ENCODE assay signal across 1 cellular context in the genomic region with DNA sequence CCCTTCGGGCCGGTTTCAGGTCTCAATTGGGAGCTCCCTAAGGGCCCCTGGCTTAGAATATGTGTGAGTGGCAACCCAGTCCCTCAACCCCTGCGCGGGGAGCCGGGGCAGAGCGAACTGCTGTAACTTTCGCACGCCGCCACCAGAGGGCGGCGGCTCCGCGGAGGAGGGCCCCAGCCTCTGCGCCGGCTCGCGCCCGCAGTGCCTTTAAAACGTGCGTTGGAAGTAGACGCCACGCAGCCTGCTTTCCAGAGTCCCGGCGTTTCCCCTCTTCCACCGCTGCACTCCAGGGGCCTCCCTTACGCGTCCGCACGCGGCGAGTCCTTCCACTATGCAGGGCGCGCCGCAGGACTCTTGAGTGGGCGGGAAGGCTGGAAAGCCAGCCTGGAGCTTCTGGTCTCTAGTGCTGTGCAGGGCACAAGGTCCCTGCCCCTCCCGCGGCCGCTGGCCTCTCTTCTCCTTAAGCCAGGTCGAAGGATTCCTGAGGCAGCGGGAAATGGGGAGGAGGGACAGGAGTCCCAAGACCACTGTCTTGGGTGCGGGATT.
TF ChIP-seq lines count a peak whose summit lies in the region.

No MANE protein-coding gene starts in this region.

TF ChIP-seq in K562, 482 proteins besides CTCF, POLR2A, EP300 and RAD21 (continued from another document and continues in another):
- TF ChIP-seq, protein P1, sequence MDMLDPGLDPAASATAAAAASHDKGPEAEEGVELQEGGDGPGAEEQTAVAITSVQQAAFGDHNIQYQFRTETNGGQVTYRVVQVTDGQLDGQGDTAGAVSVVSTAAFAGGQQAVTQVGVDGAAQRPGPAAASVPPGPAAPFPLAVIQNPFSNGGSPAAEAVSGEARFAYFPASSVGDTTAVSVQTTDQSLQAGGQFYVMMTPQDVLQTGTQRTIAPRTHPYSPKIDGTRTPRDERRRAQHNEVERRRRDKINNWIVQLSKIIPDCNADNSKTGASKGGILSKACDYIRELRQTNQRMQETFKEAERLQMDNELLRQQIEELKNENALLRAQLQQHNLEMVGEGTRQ (CRISPR knock-in tag; IDR thresholded peaks at IDR 0.05): no peak
- peak; percentile 48; the same call in 1 of the 2 replicates for TF ChIP-seq ZNF232 (CRISPR knock-in tag; IDR thresholded peaks at IDR 0.05)
- TF ChIP-seq BRF1 (IDR thresholded peaks at IDR 0.05; ENCODE audit: borderline replicate concordance, extremely low read depth, insufficient read length): no peak
- no peak for TF ChIP-seq KLF13 (tag; IDR thresholded peaks at IDR 0.05; ENCODE audit: borderline replicate concordance, low read depth)
- no peak for TF ChIP-seq KHSRP (IDR thresholded peaks at IDR 0.05)
- no peak for TF ChIP-seq SRSF7 (optimal IDR thresholded peaks at IDR 0.05; ENCODE audit: low read depth, low read length)
- no peak; a peak in 1 of 4 replicates for TF ChIP-seq FOXK2 (conservative IDR thresholded peaks at IDR 0.05 in 1 of 2, IDR thresholded peaks at IDR 0.05 in 1 of 2; ENCODE audit: low read depth in 2 of 2)
- TF ChIP-seq, protein P2, sequence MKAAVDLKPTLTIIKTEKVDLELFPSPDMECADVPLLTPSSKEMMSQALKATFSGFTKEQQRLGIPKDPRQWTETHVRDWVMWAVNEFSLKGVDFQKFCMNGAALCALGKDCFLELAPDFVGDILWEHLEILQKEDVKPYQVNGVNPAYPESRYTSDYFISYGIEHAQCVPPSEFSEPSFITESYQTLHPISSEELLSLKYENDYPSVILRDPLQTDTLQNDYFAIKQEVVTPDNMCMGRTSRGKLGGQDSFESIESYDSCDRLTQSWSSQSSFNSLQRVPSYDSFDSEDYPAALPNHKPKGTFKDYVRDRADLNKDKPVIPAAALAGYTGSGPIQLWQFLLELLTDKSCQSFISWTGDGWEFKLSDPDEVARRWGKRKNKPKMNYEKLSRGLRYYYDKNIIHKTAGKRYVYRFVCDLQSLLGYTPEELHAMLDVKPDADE (conservative IDR thresholded peaks at IDR 0.05; ENCODE audit: control insufficient read depth, low read depth, low read length): no peak
- no peak for TF ChIP-seq NFXL1 (CRISPR knock-in tag; IDR thresholded peaks at IDR 0.05)
- no peak for TF ChIP-seq MED1 (CRISPR knock-in tag; IDR thresholded peaks at IDR 0.05; ENCODE audit: borderline replicate concordance)
- TF ChIP-seq NUFIP1 (IDR thresholded peaks at IDR 0.05; ENCODE audit: partially characterized antibody): no peak
- no peak for TF ChIP-seq HSF4 (CRISPR knock-in tag; IDR thresholded peaks at IDR 0.05; ENCODE audit: borderline replicate concordance)
- TF ChIP-seq ZNF140 (CRISPR knock-in tag; IDR thresholded peaks at IDR 0.05): no peak
- 0 out of 4 replicates have a peak, but pooled peaks of 1 of the 2 experiments have one; percentile 65 for TF ChIP-seq FOXA3 (CRISPR knock-in tag; conservative IDR thresholded peaks at IDR 0.05 in 1 of 2, IDR thresholded peaks at IDR 0.05 in 1 of 2)
- no peak for TF ChIP-seq MYBL2 (IDR thresholded peaks at IDR 0.05; ENCODE audit: low read depth)
- TF ChIP-seq MYBL2 (CRISPR knock-in tag; IDR thresholded peaks at IDR 0.05; ENCODE audit: borderline replicate concordance): no peak
- no peak for TF ChIP-seq ZNF41 (CRISPR knock-in tag; conservative IDR thresholded peaks at IDR 0.05)
- 0 out of 2 replicates have a peak, but pooled peaks have one; percentile 24 for TF ChIP-seq ZNF12 (CRISPR knock-in tag; IDR thresholded peaks at IDR 0.05)
- no peak for TF ChIP-seq HDAC3 (IDR thresholded peaks at IDR 0.05; ENCODE audit: borderline replicate concordance, partially characterized antibody)
- TF ChIP-seq TAF1 (IDR thresholded peaks at IDR 0.05; ENCODE audit: control insufficient read depth, extremely low read depth, insufficient read depth, low read length, severe bottlenecking): no peak
- no peak for TF ChIP-seq ZBED1 (IDR thresholded peaks at IDR 0.05)
- TF ChIP-seq, protein P3, sequence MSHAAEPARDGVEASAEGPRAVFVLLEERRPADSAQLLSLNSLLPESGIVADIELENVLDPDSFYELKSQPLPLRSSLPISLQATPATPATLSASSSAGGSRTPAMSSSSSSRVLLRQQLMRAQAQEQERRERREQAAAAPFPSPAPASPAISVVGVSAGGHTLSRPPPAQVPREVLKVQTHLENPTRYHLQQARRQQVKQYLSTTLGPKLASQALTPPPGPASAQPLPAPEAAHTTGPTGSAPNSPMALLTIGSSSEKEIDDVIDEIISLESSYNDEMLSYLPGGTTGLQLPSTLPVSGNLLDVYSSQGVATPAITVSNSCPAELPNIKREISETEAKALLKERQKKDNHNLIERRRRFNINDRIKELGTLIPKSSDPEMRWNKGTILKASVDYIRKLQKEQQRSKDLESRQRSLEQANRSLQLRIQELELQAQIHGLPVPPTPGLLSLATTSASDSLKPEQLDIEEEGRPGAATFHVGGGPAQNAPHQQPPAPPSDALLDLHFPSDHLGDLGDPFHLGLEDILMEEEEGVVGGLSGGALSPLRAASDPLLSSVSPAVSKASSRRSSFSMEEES (CRISPR knock-in tag; IDR thresholded peaks at IDR 0.05): no peak
- TF ChIP-seq NFRKB (IDR thresholded peaks at IDR 0.05; ENCODE audit: low read depth): no peak
- TF ChIP-seq NFYB (IDR thresholded peaks at IDR 0.05; ENCODE audit: extremely low read depth, insufficient read length): no peak
- TF ChIP-seq PYGO2 (tag; IDR thresholded peaks at IDR 0.05): no peak
- TF ChIP-seq ZNF707 (CRISPR knock-in tag; conservative IDR thresholded peaks at IDR 0.05): no peak
- no peak for TF ChIP-seq ZNF197 (CRISPR knock-in tag; IDR thresholded peaks at IDR 0.05; ENCODE audit: low read depth)
- no peak for TF ChIP-seq KAT2B (IDR thresholded peaks at IDR 0.05; ENCODE audit: low read depth, low read length)
- peak; percentile 46; the same call in 1 of the 2 replicates for TF ChIP-seq ATF7 (IDR thresholded peaks at IDR 0.05)
- no peak for TF ChIP-seq SIRT6 (IDR thresholded peaks at IDR 0.05; ENCODE audit: low read depth, low read length)
- TF ChIP-seq, protein P4, sequence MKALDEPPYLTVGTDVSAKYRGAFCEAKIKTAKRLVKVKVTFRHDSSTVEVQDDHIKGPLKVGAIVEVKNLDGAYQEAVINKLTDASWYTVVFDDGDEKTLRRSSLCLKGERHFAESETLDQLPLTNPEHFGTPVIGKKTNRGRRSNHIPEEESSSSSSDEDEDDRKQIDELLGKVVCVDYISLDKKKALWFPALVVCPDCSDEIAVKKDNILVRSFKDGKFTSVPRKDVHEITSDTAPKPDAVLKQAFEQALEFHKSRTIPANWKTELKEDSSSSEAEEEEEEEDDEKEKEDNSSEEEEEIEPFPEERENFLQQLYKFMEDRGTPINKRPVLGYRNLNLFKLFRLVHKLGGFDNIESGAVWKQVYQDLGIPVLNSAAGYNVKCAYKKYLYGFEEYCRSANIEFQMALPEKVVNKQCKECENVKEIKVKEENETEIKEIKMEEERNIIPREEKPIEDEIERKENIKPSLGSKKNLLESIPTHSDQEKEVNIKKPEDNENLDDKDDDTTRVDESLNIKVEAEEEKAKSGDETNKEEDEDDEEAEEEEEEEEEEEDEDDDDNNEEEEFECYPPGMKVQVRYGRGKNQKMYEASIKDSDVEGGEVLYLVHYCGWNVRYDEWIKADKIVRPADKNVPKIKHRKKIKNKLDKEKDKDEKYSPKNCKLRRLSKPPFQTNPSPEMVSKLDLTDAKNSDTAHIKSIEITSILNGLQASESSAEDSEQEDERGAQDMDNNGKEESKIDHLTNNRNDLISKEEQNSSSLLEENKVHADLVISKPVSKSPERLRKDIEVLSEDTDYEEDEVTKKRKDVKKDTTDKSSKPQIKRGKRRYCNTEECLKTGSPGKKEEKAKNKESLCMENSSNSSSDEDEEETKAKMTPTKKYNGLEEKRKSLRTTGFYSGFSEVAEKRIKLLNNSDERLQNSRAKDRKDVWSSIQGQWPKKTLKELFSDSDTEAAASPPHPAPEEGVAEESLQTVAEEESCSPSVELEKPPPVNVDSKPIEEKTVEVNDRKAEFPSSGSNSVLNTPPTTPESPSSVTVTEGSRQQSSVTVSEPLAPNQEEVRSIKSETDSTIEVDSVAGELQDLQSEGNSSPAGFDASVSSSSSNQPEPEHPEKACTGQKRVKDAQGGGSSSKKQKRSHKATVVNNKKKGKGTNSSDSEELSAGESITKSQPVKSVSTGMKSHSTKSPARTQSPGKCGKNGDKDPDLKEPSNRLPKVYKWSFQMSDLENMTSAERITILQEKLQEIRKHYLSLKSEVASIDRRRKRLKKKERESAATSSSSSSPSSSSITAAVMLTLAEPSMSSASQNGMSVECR (CRISPR knock-in tag; IDR thresholded peaks at IDR 0.05): peak; percentile 51; the same call in 1 of the 2 replicates
- TF ChIP-seq CBFB (CRISPR knock-in tag; IDR thresholded peaks at IDR 0.05): 0 out of 2 replicates have a peak, but pooled peaks have one; percentile 37
- no peak for TF ChIP-seq PHB (CRISPR knock-in tag; IDR thresholded peaks at IDR 0.05)
- TF ChIP-seq, protein P5, sequence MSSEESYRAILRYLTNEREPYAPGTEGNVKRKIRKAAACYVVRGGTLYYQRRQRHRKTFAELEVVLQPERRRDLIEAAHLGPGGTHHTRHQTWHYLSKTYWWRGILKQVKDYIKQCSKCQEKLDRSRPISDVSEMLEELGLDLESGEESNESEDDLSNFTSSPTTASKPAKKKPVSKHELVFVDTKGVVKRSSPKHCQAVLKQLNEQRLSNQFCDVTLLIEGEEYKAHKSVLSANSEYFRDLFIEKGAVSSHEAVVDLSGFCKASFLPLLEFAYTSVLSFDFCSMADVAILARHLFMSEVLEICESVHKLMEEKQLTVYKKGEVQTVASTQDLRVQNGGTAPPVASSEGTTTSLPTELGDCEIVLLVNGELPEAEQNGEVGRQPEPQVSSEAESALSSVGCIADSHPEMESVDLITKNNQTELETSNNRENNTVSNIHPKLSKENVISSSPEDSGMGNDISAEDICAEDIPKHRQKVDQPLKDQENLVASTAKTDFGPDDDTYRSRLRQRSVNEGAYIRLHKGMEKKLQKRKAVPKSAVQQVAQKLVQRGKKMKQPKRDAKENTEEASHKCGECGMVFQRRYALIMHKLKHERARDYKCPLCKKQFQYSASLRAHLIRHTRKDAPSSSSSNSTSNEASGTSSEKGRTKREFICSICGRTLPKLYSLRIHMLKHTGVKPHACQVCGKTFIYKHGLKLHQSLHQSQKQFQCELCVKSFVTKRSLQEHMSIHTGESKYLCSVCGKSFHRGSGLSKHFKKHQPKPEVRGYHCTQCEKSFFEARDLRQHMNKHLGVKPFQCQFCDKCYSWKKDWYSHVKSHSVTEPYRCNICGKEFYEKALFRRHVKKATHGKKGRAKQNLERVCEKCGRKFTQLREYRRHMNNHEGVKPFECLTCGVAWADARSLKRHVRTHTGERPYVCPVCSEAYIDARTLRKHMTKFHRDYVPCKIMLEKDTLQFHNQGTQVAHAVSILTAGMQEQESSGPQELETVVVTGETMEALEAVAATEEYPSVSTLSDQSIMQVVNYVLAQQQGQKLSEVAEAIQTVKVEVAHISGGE (CRISPR knock-in tag; IDR thresholded peaks at IDR 0.05): peak in 1 of 3 experiments; percentile 46; a peak in 1 of 6 replicates
- TF ChIP-seq, protein P6, sequence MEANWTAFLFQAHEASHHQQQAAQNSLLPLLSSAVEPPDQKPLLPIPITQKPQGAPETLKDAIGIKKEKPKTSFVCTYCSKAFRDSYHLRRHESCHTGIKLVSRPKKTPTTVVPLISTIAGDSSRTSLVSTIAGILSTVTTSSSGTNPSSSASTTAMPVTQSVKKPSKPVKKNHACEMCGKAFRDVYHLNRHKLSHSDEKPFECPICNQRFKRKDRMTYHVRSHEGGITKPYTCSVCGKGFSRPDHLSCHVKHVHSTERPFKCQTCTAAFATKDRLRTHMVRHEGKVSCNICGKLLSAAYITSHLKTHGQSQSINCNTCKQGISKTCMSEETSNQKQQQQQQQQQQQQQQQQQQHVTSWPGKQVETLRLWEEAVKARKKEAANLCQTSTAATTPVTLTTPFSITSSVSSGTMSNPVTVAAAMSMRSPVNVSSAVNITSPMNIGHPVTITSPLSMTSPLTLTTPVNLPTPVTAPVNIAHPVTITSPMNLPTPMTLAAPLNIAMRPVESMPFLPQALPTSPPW (CRISPR knock-in tag; IDR thresholded peaks at IDR 0.05): peak; percentile 55
- TF ChIP-seq TRIM24 (IDR thresholded peaks at IDR 0.05): no peak
- no peak for TF ChIP-seq NFIX (CRISPR knock-in tag; IDR thresholded peaks at IDR 0.05; ENCODE audit: low read depth)
- TF ChIP-seq L3MBTL2 (IDR thresholded peaks at IDR 0.05): peak; percentile 92
- TF ChIP-seq CSDE1 (IDR thresholded peaks at IDR 0.05): no peak
- TF ChIP-seq PML (IDR thresholded peaks at IDR 0.05; ENCODE audit: low read length): no peak
- TF ChIP-seq KLF6 (CRISPR knock-in tag; IDR thresholded peaks at IDR 0.05; ENCODE audit: borderline replicate concordance): no peak
- TF ChIP-seq KDM2B (CRISPR knock-in tag; IDR thresholded peaks at IDR 0.05): no peak; the same call in 1 of the 2 replicates
- no peak for TF ChIP-seq ZNF785 (CRISPR knock-in tag; IDR thresholded peaks at IDR 0.05)
- TF ChIP-seq ZNF436 (CRISPR knock-in tag; IDR thresholded peaks at IDR 0.05): no peak
- no peak for TF ChIP-seq ZEB2 (IDR thresholded peaks at IDR 0.05)
- TF ChIP-seq BRCA1 (IDR thresholded peaks at IDR 0.05): no peak
- TF ChIP-seq BRCA1 (CRISPR knock-in tag; IDR thresholded peaks at IDR 0.05): no peak
- TF ChIP-seq NCOA6 (IDR thresholded peaks at IDR 0.05): no peak
- TF ChIP-seq ZNF224 (CRISPR knock-in tag; IDR thresholded peaks at IDR 0.05): no peak
- TF ChIP-seq DNMT1 (IDR thresholded peaks at IDR 0.05): no peak
- no peak for TF ChIP-seq ZNF589 (CRISPR knock-in tag; IDR thresholded peaks at IDR 0.05; ENCODE audit: low read depth)
- TF ChIP-seq POLR2H (tag; IDR thresholded peaks at IDR 0.05; ENCODE audit: low read depth): no peak
- TF ChIP-seq RFX5 (IDR thresholded peaks at IDR 0.05; ENCODE audit: low read depth, low read length): no peak
- no peak for TF ChIP-seq ZNF124 (CRISPR knock-in tag; IDR thresholded peaks at IDR 0.05)
- no peak for TF ChIP-seq ZSCAN29 (IDR thresholded peaks at IDR 0.05)
- TF ChIP-seq, protein P7, sequence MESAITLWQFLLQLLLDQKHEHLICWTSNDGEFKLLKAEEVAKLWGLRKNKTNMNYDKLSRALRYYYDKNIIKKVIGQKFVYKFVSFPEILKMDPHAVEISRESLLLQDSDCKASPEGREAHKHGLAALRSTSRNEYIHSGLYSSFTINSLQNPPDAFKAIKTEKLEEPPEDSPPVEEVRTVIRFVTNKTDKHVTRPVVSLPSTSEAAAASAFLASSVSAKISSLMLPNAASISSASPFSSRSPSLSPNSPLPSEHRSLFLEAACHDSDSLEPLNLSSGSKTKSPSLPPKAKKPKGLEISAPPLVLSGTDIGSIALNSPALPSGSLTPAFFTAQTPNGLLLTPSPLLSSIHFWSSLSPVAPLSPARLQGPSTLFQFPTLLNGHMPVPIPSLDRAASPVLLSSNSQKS (CRISPR knock-in tag; IDR thresholded peaks at IDR 0.05): no peak
- TF ChIP-seq GTF2F1 (IDR thresholded peaks at IDR 0.05; ENCODE audit: low read depth, low read length): no peak
- TF ChIP-seq CC2D1A (IDR thresholded peaks at IDR 0.05): peak; percentile 74
- TF ChIP-seq, protein P8, sequence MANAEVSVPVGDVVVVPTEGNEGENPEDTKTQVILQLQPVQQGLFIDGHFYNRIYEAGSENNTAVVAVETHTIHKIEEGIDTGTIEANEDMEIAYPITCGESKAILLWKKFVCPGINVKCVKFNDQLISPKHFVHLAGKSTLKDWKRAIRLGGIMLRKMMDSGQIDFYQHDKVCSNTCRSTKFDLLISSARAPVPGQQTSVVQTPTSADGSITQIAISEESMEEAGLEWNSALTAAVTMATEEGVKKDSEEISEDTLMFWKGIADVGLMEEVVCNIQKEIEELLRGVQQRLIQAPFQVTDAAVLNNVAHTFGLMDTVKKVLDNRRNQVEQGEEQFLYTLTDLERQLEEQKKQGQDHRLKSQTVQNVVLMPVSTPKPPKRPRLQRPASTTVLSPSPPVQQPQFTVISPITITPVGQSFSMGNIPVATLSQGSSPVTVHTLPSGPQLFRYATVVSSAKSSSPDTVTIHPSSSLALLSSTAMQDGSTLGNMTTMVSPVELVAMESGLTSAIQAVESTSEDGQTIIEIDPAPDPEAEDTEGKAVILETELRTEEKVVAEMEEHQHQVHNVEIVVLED (CRISPR knock-in tag; IDR thresholded peaks at IDR 0.05): peak; percentile 62; the same call in 1 of the 2 replicates
